In the genomic region with DNA sequence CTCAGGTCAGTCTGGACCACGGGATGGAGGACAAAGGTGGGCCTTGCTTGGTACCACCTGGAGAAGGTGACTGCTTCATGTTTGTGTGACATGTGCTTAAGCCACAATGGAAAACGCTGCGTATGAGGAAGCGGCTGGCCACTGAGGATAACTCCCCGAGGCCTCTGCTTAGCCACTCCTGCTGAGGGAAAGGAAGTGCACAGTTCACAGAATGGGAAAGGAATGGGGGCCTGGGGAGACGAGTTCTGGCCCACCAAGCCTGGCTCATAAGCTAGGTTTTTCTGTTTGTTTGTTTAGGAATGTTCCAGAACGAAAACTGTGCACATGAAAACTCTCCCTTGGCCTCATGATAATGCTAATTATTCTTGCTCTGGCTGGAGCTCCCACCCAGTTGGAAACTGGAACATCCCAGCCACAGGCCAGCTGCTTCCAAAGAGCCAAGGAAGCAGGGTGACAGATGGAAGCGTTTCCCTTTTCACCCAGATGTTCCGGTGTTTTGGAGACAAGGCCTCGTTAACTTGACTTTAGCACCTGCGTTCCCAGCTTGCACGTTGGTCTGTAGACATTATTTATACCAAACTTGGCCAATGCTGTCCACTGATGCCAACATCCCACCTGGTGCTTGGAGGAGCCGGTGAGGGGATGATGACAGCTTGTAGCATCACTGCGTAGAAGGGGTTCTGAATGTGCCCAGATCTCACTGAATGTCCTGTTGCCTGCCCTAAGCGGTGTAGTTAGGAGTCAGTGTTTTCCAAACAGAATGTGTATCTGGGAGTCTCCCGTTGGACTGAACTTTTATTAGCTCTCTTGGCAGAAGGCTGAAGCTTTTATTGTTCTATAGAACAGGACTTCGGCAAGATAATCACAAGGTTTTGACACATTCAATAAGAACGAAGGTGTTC, we compare ENCODE assay signal across 21 cellular contexts. TPM values are rescaled to one million over a fixed set of nuclear protein-coding genes. Genes with fewer than 3 reads are reported as not detected.
A peak's percentile ranks its signal among the peaks of the same experiment; 100 is the strongest.
DNase-seq lines count a peak whose midpoint lies in the region; ATAC-seq and TF ChIP-seq lines count a peak whose summit lies in the region.
"Had no signal": no experiment of that assay in that cellular context is flagged by ENCODE, and none has a peak within 500 bp of the region (broad histone marks: within the 10 kb centered on the region; RNA-seq: fewer than 3 reads in every experiment).

No MANE protein-coding gene starts in this region.

- no CpG with 5 or more reads among the region's 18 CpGs for WGBS in H9 (ENCODE audit: extremely low coverage, insufficient read length, low lambda C conversion rate)

- H3K27ac ChIP-seq in H9 (ENCODE audit: insufficient read length, low read depth, low read length), result no peak overlapping the region
- peak overlapping the region; percentile 88 for H3K27ac ChIP-seq in rectal smooth muscle tissue (ENCODE audit: low read depth, low read length)
- H3K27ac ChIP-seq: lower lobe of right lung, Peyer's patch had no signal

- no peak overlapping the region for H3K14ac ChIP-seq in H9 (ENCODE audit: insufficient read depth, low read length)

- ATAC-seq in left cardiac atrium (peak; percentile 40 to 67), GM18520 (IDR thresholded peaks at IDR 0.05; ENCODE audit: unreplicated experiment) (no peak)
- ATAC-seq: activated CD8-positive, alpha-beta memory T cell treated with anti-CD3 and anti-CD28 coated beads, Interleukin-2, amount 10 ng/mL, durations not matched to agents 7 days and 5 days had no signal

- peak overlapping the region in 1 of 3 experiments; percentile 16; a peak in 1 of 7 replicates for H3K27ac Mint-ChIP-seq in H9
- H3K27ac Mint-ChIP-seq: activated B cell treated with CpG ODN at 0.5 μM for 24 hours; activated CD8-positive, alpha-beta memory T cell treated with anti-CD3 and anti-CD28 coated beads, Interleukin-2, amount 10 ng/mL, durations not matched to agents 7 days and 5 days; activated naive CD4-positive, alpha-beta T cell treated with anti-CD3 and anti-CD28 coated beads for 36 hours; activated T-cell treated with anti-CD3 and anti-CD28 coated beads, Interleukin-2, amount 50 U/mL, for 72 hours; brain; IgD-negative memory B cell; stimulated activated naive CD8-positive, alpha-beta T cell treated with anti-CD3 and anti-CD28 coated beads, Interleukin-15, Interleukin-2, amounts not matched to agents 100 ng/mL and 50 ng/mL, for 24 hours had no signal

- no peak overlapping the region for H2BK120ac ChIP-seq in H9 (ENCODE audit: low read depth, low read length, poor library complexity, severe bottlenecking)

- H2BK20ac ChIP-seq in H9 (ENCODE audit: low read depth, low read length, poor library complexity, severe bottlenecking), result no peak overlapping the region

- intact Hi-C loops in left cardiac atrium (cut with DNase I), result loop anchor here in 1 of 2 donors (10.0 kb wide), 1 partner anchor 164 kb away; no protein-coding TSS in a partner anchor

- H3K9ac ChIP-seq in H9 (ENCODE audit: extremely low read depth, insufficient read length, low read length) (no peak overlapping the region), rectal smooth muscle tissue (ENCODE audit: low read length) (no peak overlapping the region)

- no peak overlapping the region for H2BK15ac ChIP-seq in H9 (ENCODE audit: low read depth, low read length)

- no peak overlapping the region for H3K18ac ChIP-seq in H9 (ENCODE audit: insufficient read length, low read depth, low read length)

- H3K56ac ChIP-seq in H9 (ENCODE audit: insufficient read length, low read depth, low read length), result no peak overlapping the region

- H3K4me3 ChIP-seq in rectal smooth muscle tissue (ENCODE audit: low read length), result peak overlapping the region; percentile 21
- H3K4me3 ChIP-seq: lower lobe of right lung, Peyer's patch had no signal

- H3K23me2 ChIP-seq in H9 (ENCODE audit: insufficient read length, low read depth, low read length, poor library complexity, severe bottlenecking), result no peaks in the 10 kb centered on the region

- DNase-seq in H9, result peak; percentile 5
- DNase-seq in NCI-H2171 treated with DMSO at 0.1 percent for 48 hours (lab: John Stamatoyannopoulos, UW), result peak; percentile 98
- DNase-seq in left cardiac atrium, result no peak
- DNase-seq in stimulated activated CD4-positive, alpha-beta T cell treated with anti-CD3 and anti-CD28 coated beads, Interleukin-12 subunit alpha, Interleukin-12 subunit beta, amount 100 ng/mL, for 4 hours, result no peak
- DNase-seq in stimulated activated CD4-positive, alpha-beta T cell treated with anti-CD3 and anti-CD28 coated beads, Interleukin-4, amount 100 ng/mL, for 1 hour, result no peak
- DNase-seq: activated B cell treated with CpG ODN at 0.5 μM for 24 hours, GOT3, lower lobe of right lung, NCI-H2029 treated with DMSO at 0.1 percent for 48 hours, Peyer's patch, SW 1271 had no signal

- no peaks in the 10 kb centered on the region for H4K20me1 ChIP-seq in H9 (ENCODE audit: control insufficient read depth, insufficient read depth, insufficient read length)

- H3K27me3 Mint-ChIP-seq in H9 (ENCODE audit: low read depth), result peaks cover 12% of the 10 kb centered on the region
- H3K27me3 Mint-ChIP-seq: brain had no signal

- no peak overlapping the region for H4K8ac ChIP-seq in H9 (replicated peaks; ENCODE audit: insufficient read length, low read depth, low read length)

- H2AFZ ChIP-seq in H9 (ENCODE audit: low read length), result no peak overlapping the region

- H3K4ac ChIP-seq in H9 (ENCODE audit: low read depth, low read length), result no peak overlapping the region

- no peak overlapping the region for H3K23ac ChIP-seq in H9 (ENCODE audit: insufficient read length, low read depth, low read length)

- H3K4me1 Mint-ChIP-seq in H9, result peaks cover 6 to 8% of the 10 kb centered on the region in 2 experiments
- H3K4me1 Mint-ChIP-seq: activated B cell treated with CpG ODN at 0.5 μM for 24 hours; activated CD8-positive, alpha-beta memory T cell treated with anti-CD3 and anti-CD28 coated beads, Interleukin-2, amount 10 ng/mL, durations not matched to agents 7 days and 5 days; IgD-negative memory B cell had no signal

- H4K5ac ChIP-seq in H9 (ENCODE audit: insufficient read length, low read depth, low read length), result no peak overlapping the region

- H3K4me3 Mint-ChIP-seq in H9, result no peak overlapping the region
- H3K4me3 Mint-ChIP-seq: activated B cell treated with CpG ODN at 0.5 μM for 24 hours; activated CD8-positive, alpha-beta memory T cell treated with anti-CD3 and anti-CD28 coated beads, Interleukin-2, amount 10 ng/mL, durations not matched to agents 7 days and 5 days; activated naive CD4-positive, alpha-beta T cell treated with anti-CD3 and anti-CD28 coated beads for 36 hours; brain; IgD-negative memory B cell; neural crest cell; stimulated activated naive CD8-positive, alpha-beta T cell treated with anti-CD3 and anti-CD28 coated beads, Interleukin-15, Interleukin-2, amounts not matched to agents 100 ng/mL and 50 ng/mL, for 24 hours had no signal

- H3K9me3 ChIP-seq in H9 (ENCODE audit: control insufficient read depth, low read depth, low read length), result peaks cover 6% of the 10 kb centered on the region

- H3K27me3 ChIP-seq in H9 (ENCODE audit: insufficient read depth, low read length) (no peaks in the 10 kb centered on the region), rectal smooth muscle tissue (ENCODE audit: control insufficient read depth, insufficient read depth, low read length) (no peaks in the 10 kb centered on the region)
- H3K27me3 ChIP-seq: BE2C, Peyer's patch had no signal

- no peaks in the 10 kb centered on the region for H3K4me1 ChIP-seq in H9 (ENCODE audit: insufficient read depth, low read length)
- peaks cover 21% of the 10 kb centered on the region for H3K4me1 ChIP-seq in rectal smooth muscle tissue (ENCODE audit: control insufficient read depth, insufficient read depth, low read length)
- H3K4me1 ChIP-seq: BE2C, lower lobe of right lung, Peyer's patch had no signal

- no peak overlapping the region for H2BK5ac ChIP-seq in H9 (ENCODE audit: insufficient read length, low read length)

- H3K79me1 ChIP-seq in H9 (ENCODE audit: insufficient read depth, low read depth, low read length, poor library complexity, severe bottlenecking), result no peaks in the 10 kb centered on the region

- H3K79me2 ChIP-seq in H9 (ENCODE audit: insufficient read depth, low read length), result no peaks in the 10 kb centered on the region

- no peaks in the 10 kb centered on the region for H3K36me3 ChIP-seq in rectal smooth muscle tissue (ENCODE audit: control insufficient read depth, insufficient read depth, low read length)
- H3K36me3 ChIP-seq: BE2C, lower lobe of right lung, Peyer's patch had no signal

- no peak overlapping the region for H3K4me2 ChIP-seq in H9 (ENCODE audit: insufficient read depth, insufficient read length, low read length)

- no peak for TF ChIP-seq CTCF in H9 (conservative IDR thresholded peaks at IDR 0.05)

- no peak overlapping the region for H2BK12ac ChIP-seq in H9 (ENCODE audit: insufficient read length, low read depth, low read length)

- H2AK5ac ChIP-seq in H9 (ENCODE audit: insufficient read length, low read length), result no peak overlapping the region

- H4K91ac ChIP-seq in H9 (ENCODE audit: insufficient read length, low read depth, low read length), result no peak overlapping the region

- no peak overlapping the region for H3T11ph ChIP-seq in H9 (ENCODE audit: low read length)

- peaks cover 8 to 28% (median 18%) of the 10 kb centered on the region in 3 experiments for H3K36me3 Mint-ChIP-seq in H9 (ENCODE audit: insufficient read depth in 1 of 3, low read depth in 3 of 3)

- peaks cover 32 to 35% of the 10 kb centered on the region in 2 experiments for H3K9me3 Mint-ChIP-seq in H9

RNA-seq across cellular contexts. Expression of gene APCDD1L, which starts 34.5 kb away (rescaled TPM):
- total RNA-seq in H9 (2021) (0.68 and 1.1 TPM in 2 replicates), left cardiac atrium (1 to 10 TPM in 1 of 2 donors, under 1 TPM in 1; 0.44 to 1.3 TPM)
- total RNA-seq: activated B cell treated with CpG ODN at 0.5 μM for 24 hours; activated CD8-positive, alpha-beta memory T cell treated with anti-CD3 and anti-CD28 coated beads, Interleukin-2, amount 10 ng/mL, durations not matched to agents 7 days and 5 days; activated naive CD4-positive, alpha-beta T cell treated with anti-CD3 and anti-CD28 coated beads for 36 hours; activated T-cell treated with anti-CD3 and anti-CD28 coated beads, Interleukin-2, amount 50 U/mL, for 72 hours; lower lobe of right lung; neural crest cell; Peyer's patch had no signal

Comparison
In these comparisons a context has a peak if more than half of its experiments do, and no peak if none do; other contexts are left out.
1. DNase-seq: peak in H9 (single experiment) and NCI-H2171 treated with DMSO at 0.1 percent for 48 hours (single experiment); none in left cardiac atrium (single experiment), stimulated activated CD4-positive, alpha-beta T cell treated with anti-CD3 and anti-CD28 coated beads, Interleukin-12 subunit alpha, Interleukin-12 subunit beta, amount 100 ng/mL, for 4 hours (single experiment) and stimulated activated CD4-positive, alpha-beta T cell treated with anti-CD3 and anti-CD28 coated beads, Interleukin-4, amount 100 ng/mL, for 1 hour (single experiment).